Comparison of ENCODE assay signal across 8 cellular contexts in genomic region chr10:87095241-87095945, GRCh38. TPM values are rescaled to one million over a fixed set of nuclear protein-coding genes. Genes with fewer than 3 reads are reported as not detected.
A peak's percentile ranks its signal among the peaks of the same experiment; 100 is the strongest.
DNase-seq lines count a peak whose midpoint lies in the region; ATAC-seq and TF ChIP-seq lines count a peak whose summit lies in the region.

No MANE protein-coding gene starts in this region.

- no peaks in the 10 kb centered on the region for H3K79me1 ChIP-seq in neuronal stem cell (ENCODE audit: low read depth, low read length)

- H3K4me2 ChIP-seq in neuronal stem cell (ENCODE audit: insufficient read depth, low read length, poor library complexity, severe bottlenecking) = peak overlapping the region; percentile 93

- H3K18ac ChIP-seq in neuronal stem cell (ENCODE audit: low read length) = peak overlapping the region; percentile 97

- peak overlapping the region; percentile 56 for H3K14ac ChIP-seq in neuronal stem cell (ENCODE audit: low read length)

- peak overlapping the region; percentile 92 for H4K8ac ChIP-seq in neuronal stem cell (ENCODE audit: low read depth, low read length)

- H3K27ac Mint-ChIP-seq in CD4-positive, alpha-beta T cell = peak overlapping the region; percentile 91

- peak overlapping the region; percentile 98 for H3K9ac ChIP-seq in neuronal stem cell (ENCODE audit: low read depth, low read length, poor library complexity)

- no peaks in the 10 kb centered on the region for H3K27me3 Mint-ChIP-seq in CD4-positive, alpha-beta T cell

- peak overlapping the region; percentile 93 for H3K27ac ChIP-seq in CD4-positive, alpha-beta T cell (ENCODE audit: low read depth, low read length)
- peak overlapping the region; percentile 99 for H3K27ac ChIP-seq in RWPE1
- H3K27ac ChIP-seq in neuronal stem cell (replicated peaks; ENCODE audit: low read length) = peak overlapping the region; percentile 63
- peak overlapping the region; percentile 88 for H3K27ac ChIP-seq in substantia nigra (ENCODE audit: low read depth, low read length, poor library complexity, severe bottlenecking)

- no peak overlapping the region for H2BK5ac ChIP-seq in neuronal stem cell (ENCODE audit: low read length)

- no peaks in the 10 kb centered on the region for H3K27me3 ChIP-seq in CD4-positive, alpha-beta T cell (ENCODE audit: control insufficient read depth, insufficient read depth, low read length)
- H3K27me3 ChIP-seq in neuronal stem cell (ENCODE audit: control insufficient read depth in 3 of 3, insufficient read depth in 3 of 3, low read depth in 1 of 3, low read length in 3 of 3) = no peaks in the 10 kb centered on the region

- H2AFZ ChIP-seq in neuronal stem cell (ENCODE audit: low read length) = peak overlapping the region; percentile 90

- peak overlapping the region; percentile 75 for H2BK12ac ChIP-seq in neuronal stem cell (ENCODE audit: low read length)

- H3K36me3 ChIP-seq in neuronal stem cell (replicated peaks in 1 of 2; ENCODE audit: control insufficient read depth in 2 of 2, insufficient read depth in 2 of 2, low read length in 2 of 2) = peaks cover 0 to 43% of the 10 kb centered on the region in 2 donors

- WGBS in neuronal stem cell (ENCODE audit: extremely low coverage in 2 of 2, insufficient read length in 2 of 2, insufficient replicate concordance in 1 of 2), 2 donors = no CpG with 5 or more reads among the region's 59 CpGs

- peak overlapping the region; percentile 56 to 88 for H3K4me3 ChIP-seq in foreskin fibroblast (ENCODE audit: low read depth in 1 of 2, low read length in 2 of 2)
- peak overlapping the region; percentile 76 to 81 for H3K4me3 ChIP-seq in neuronal stem cell (ENCODE audit: low read length in 2 of 2)

- H3K4me1 Mint-ChIP-seq in CD4-positive, alpha-beta T cell (ENCODE audit: low read depth) = peaks cover 55% of the 10 kb centered on the region

- CTCF ChIA-PET in CD4-positive, alpha-beta T cell (lab: Charles Lee) = interaction anchor here (0.6 to 1.0 kb wide), 3 partner anchors 11 to 156 kb away, joined by 3 to 8 read pairs (median 3); no protein-coding TSS in a partner anchor
- CTCF ChIA-PET in RWPE1 (lab: Yijun Ruan, JAX) = interaction anchor here (0.7 kb wide), 1 partner anchor 138 kb away, joined by 4 read pairs; no protein-coding TSS in a partner anchor

- intact Hi-C loops in CD4-positive, alpha-beta T cell (cut with DNase I, micrococcal nuclease) = loop anchor here in 1 of 2 experiments (1.0 to 10.0 kb wide), 3 partner anchors 124 to 571 kb away; partner anchors contain the start of genes BMPR1A and WAPL

- peaks cover 0 to 20% of the 10 kb centered on the region in 2 donors for H3K4me1 ChIP-seq in neuronal stem cell (ENCODE audit: control insufficient read depth in 2 of 2, insufficient read depth in 1 of 2, low read depth in 1 of 2, low read length in 2 of 2)

- POLR2A ChIA-PET in CD4-positive, alpha-beta T cell (lab: Charles Lee) = interaction anchor here (0.8 to 5.7 kb wide), 7 partner anchors 9 to 682 kb away, joined by 3 to 32 read pairs (median 3); no protein-coding TSS in a partner anchor
- POLR2A ChIA-PET in RWPE1 (lab: Yijun Ruan, JAX; ENCODE audit: low non-redundant PET) = interaction anchor here (0.5 to 1.5 kb wide), 5 partner anchors 21 to 127 kb away, joined by 3 to 7 read pairs (median 4); partner anchors contain the start of gene ADIRF

- no peak for TF ChIP-seq CTCF in CD4-positive, alpha-beta T cell (IDR thresholded peaks at IDR 0.05)
- TF ChIP-seq CTCF in RWPE1 (conservative IDR thresholded peaks at IDR 0.05; ENCODE audit: low read depth) (no peak), foreskin fibroblast (IDR thresholded peaks at IDR 0.05; ENCODE audit: low read depth, low read length) (no peak)

- no peaks in the 10 kb centered on the region for H3K9me3 Mint-ChIP-seq in CD4-positive, alpha-beta T cell

- peak; percentile 75 for ATAC-seq in CD4-positive, alpha-beta T cell (ENCODE audit: poor library complexity)
- ATAC-seq in GM19351 (IDR thresholded peaks at IDR 0.05; ENCODE audit: unreplicated experiment) (peak; percentile 49), HG03460 (IDR thresholded peaks at IDR 0.05; ENCODE audit: unreplicated experiment) (peak; percentile 44)

- H2AK5ac ChIP-seq in neuronal stem cell (ENCODE audit: low read depth, low read length) = peak overlapping the region; percentile 35

- peak overlapping the region; percentile 94 for H2BK15ac ChIP-seq in neuronal stem cell (ENCODE audit: low read length)

- DNase-seq in CD4-positive, alpha-beta T cell = peak; percentile 49 to 83 (median 68)
- DNase-seq in RWPE1 (ENCODE audit: low spot score) (peak; percentile 81), activated gamma-delta T cell (lab: John Stamatoyannopoulos, UW) (peak; percentile 82), foreskin fibroblast (peak; percentile 86 to 94), neuronal stem cell (ENCODE audit: low spot score) (peak; percentile 70), substantia nigra (lab: John Stamatoyannopoulos, UW) (peak in 46 of 49 donors; percentile 6 to 93 (median 74))

- peak overlapping the region; percentile 64 for H4K91ac ChIP-seq in neuronal stem cell (ENCODE audit: low read depth, low read length, poor library complexity)

- H3K4me3 Mint-ChIP-seq in CD4-positive, alpha-beta T cell = peak overlapping the region; percentile 93

- H3K4ac ChIP-seq in neuronal stem cell (ENCODE audit: low read length) = no peak overlapping the region

- no peaks in the 10 kb centered on the region for H3K9me3 ChIP-seq in CD4-positive, alpha-beta T cell (ENCODE audit: control insufficient read depth, low read length)
- H3K9me3 ChIP-seq in neuronal stem cell (replicated peaks in 1 of 2; ENCODE audit: control insufficient read depth in 2 of 2, insufficient read depth in 1 of 2, low read depth in 1 of 2, low read length in 2 of 2) = peaks cover 0 to 13% of the 10 kb centered on the region in 2 donors

- peaks cover 33% of the 10 kb centered on the region for H3K36me3 Mint-ChIP-seq in CD4-positive, alpha-beta T cell (ENCODE audit: low read depth)

- peak overlapping the region; percentile 94 for H2BK120ac ChIP-seq in neuronal stem cell (ENCODE audit: low read depth, low read length)

- H3K23ac ChIP-seq in neuronal stem cell (ENCODE audit: low read depth, low read length, poor library complexity) = peak overlapping the region; percentile 97

RNA-seq across cellular contexts. Expression of gene SHLD2, which starts 0.4 kb away (rescaled TPM):
- 10 to 100 TPM; 20.6 to 23.0 TPM for total RNA-seq in CD4-positive, alpha-beta T cell
- polyA plus RNA-seq in neuronal stem cell (2013, experiment 1 of 2) = 20.1 TPM
- 20.0 TPM for polyA plus RNA-seq in neuronal stem cell (2013, experiment 2 of 2)

RNA-seq across cellular contexts. Expression of gene GLUD1, which starts 0.8 kb away (rescaled TPM):
- 10 to 100 TPM; 81.0 to 82.4 TPM for total RNA-seq in CD4-positive, alpha-beta T cell
- polyA plus RNA-seq in neuronal stem cell (2013, experiment 1 of 2) = 78.6 TPM
- 78.2 TPM for polyA plus RNA-seq in neuronal stem cell (2013, experiment 2 of 2)

Comparison
In these comparisons a context has a peak if more than half of its experiments do, and no peak if none do; other contexts are left out.
1. Peak in every context shown above with its lines: DNase-seq, ATAC-seq, H3K4me3 ChIP-seq and H3K27ac ChIP-seq.